Comparison of ENCODE assay signal across 18 cellular contexts in the genomic region with DNA sequence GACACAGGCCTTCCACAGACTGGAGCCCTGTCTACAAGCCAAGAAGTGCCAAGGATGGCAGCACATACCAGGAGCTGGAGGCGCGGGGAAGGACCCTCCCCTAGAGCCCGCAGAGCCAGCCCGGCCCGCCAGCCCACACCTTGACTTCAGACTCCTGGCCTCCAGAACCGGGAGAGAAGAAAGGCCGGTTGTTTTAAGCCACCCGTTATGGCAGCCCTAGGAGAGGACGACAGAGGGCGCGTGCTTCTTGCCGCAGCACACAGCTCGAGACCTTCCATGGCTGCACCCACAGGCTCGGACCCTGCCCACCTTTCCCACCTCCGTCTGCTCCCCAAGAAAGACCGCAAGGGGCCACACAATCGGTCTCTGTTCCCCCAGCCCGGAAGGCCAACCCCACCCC. TPM values are rescaled to one million over a fixed set of nuclear protein-coding genes. Genes with fewer than 3 reads are reported as not detected.
DNase-seq lines count a peak whose midpoint lies in the region; ATAC-seq and TF ChIP-seq lines count a peak whose summit lies in the region.
"Had no signal": no experiment of that assay in that cellular context is flagged by ENCODE, and none has a peak within 500 bp of the region (broad histone marks: within the 10 kb centered on the region; RNA-seq: fewer than 3 reads in every experiment).

No MANE protein-coding gene starts in this region.

- CTCF ChIA-PET in GM10248 (lab: Yijun Ruan, JAX): interaction anchor here (0.7 to 10.3 kb wide), 4 partner anchors 9 to 171 kb away, joined by 3 to 79 read pairs (median 3); no protein-coding TSS in a partner anchor
- CTCF ChIA-PET in WTC11 (lab: Charles Lee): interaction anchor here (1.5 to 8.7 kb wide), 4 partner anchors 10 to 215 kb away, joined by 3 to 71 read pairs (median 6); no protein-coding TSS in a partner anchor

- H3K4me1 Mint-ChIP-seq in WTC11: peaks cover 28% of the 10 kb centered on the region
- H3K4me1 Mint-ChIP-seq in memory B cell: peaks cover 52% of the 10 kb centered on the region
- H3K4me1 Mint-ChIP-seq in stimulated activated naive B cell treated with anti-CD40 and anti-IgM and Interleukin-4, amounts not matched to agents 10 μg/mL and 1 μg/mL and 100 μg/mL, for 72 hours: peaks cover 46 to 95% of the 10 kb centered on the region in 2 donors

- POLR2A ChIA-PET in GM10248 (lab: Yijun Ruan, JAX): interaction anchor here (0.5 kb wide), 1 partner anchor 307 kb away, joined by 6 read pairs; no protein-coding TSS in a partner anchor
- POLR2A ChIA-PET in WTC11 (lab: Charles Lee): interaction anchor here (0.6 kb wide), 1 partner anchor 132 kb away, joined by 5 read pairs; no protein-coding TSS in a partner anchor

- H3K27ac Mint-ChIP-seq in WTC11: peak overlapping the region; percentile 87
- H3K27ac Mint-ChIP-seq in memory B cell: peak overlapping the region; percentile 31
- peak overlapping the region; percentile 42 for H3K27ac Mint-ChIP-seq in stimulated activated naive B cell treated with anti-CD40 and anti-IgM and Interleukin-4, amounts not matched to agents 10 μg/mL and 1 μg/mL and 100 μg/mL, for 72 hours
- H3K27ac Mint-ChIP-seq: CD4-positive, alpha-beta T cell had no signal

- H3K27me3 Mint-ChIP-seq in WTC11 (ENCODE audit: low read depth) (no peaks in the 10 kb centered on the region), memory B cell (no peaks in the 10 kb centered on the region)
- no peaks in the 10 kb centered on the region for H3K27me3 Mint-ChIP-seq in stimulated activated naive B cell treated with anti-CD40 and anti-IgM and Interleukin-4, amounts not matched to agents 10 μg/mL and 1 μg/mL and 100 μg/mL, for 72 hours
- H3K27me3 Mint-ChIP-seq: CD4-positive, alpha-beta T cell had no signal

- ATAC-seq in WTC11: peak; percentile 32; the same call in 1 of the 2 replicates
- ATAC-seq in memory B cell (ENCODE audit: low read depth): no peak
- ATAC-seq in stimulated activated naive B cell treated with anti-CD40 and anti-IgM and Interleukin-4, amounts not matched to agents 10 μg/mL and 1 μg/mL and 100 μg/mL, for 72 hours (replicated peaks): no peak
- no peak for ATAC-seq in HG03521 (IDR thresholded peaks at IDR 0.05; ENCODE audit: unreplicated experiment)

- TF ChIP-seq CTCF in GM10248 (IDR thresholded peaks at IDR 0.05; ENCODE audit: control extremely low read depth, extremely low read depth, low read depth, missing control alignments): no peak
- no peak for TF ChIP-seq CTCF in WTC11 (IDR thresholded peaks at IDR 0.05)

- peak; percentile 4 for DNase-seq in GM10248 (ENCODE audit: extremely low spot score)
- DNase-seq in WTC11 (ENCODE audit: low spot score): no peak
- DNase-seq in memory B cell (ENCODE audit: low spot score in 2 of 2): no peak
- no peak for DNase-seq in stimulated activated naive B cell treated with anti-CD40 and anti-IgM and Interleukin-4, amounts not matched to agents 10 μg/mL and 1 μg/mL and 100 μg/mL, for 72 hours
- DNase-seq in activated naive CD4-positive, alpha-beta T cell treated with anti-CD3 and anti-CD28 coated beads, Interleukin-2, amount 50 U/mL, for 16 hours: no peak
- DNase-seq in cerebellar cortex (ENCODE audit: low spot score): no peak
- DNase-seq: CD4-positive, alpha-beta T cell; DMS53; KG1; NCI-H1417 treated with DMSO at 0.1 percent for 48 hours; NCI-H1930; NCI-H2171; NCI-H446 treated with DMSO at 0.1 percent for 48 hours; NCI-H748 treated with DMSO at 0.1 percent for 48 hours; OCI-M1; RPMI8226; SJCRH30 had no signal

- H3K9me3 Mint-ChIP-seq in WTC11: no peaks in the 10 kb centered on the region
- no peaks in the 10 kb centered on the region for H3K9me3 Mint-ChIP-seq in memory B cell
- no peaks in the 10 kb centered on the region for H3K9me3 Mint-ChIP-seq in stimulated activated naive B cell treated with anti-CD40 and anti-IgM and Interleukin-4, amounts not matched to agents 10 μg/mL and 1 μg/mL and 100 μg/mL, for 72 hours
- H3K9me3 Mint-ChIP-seq: CD4-positive, alpha-beta T cell had no signal

- H3K36me3 Mint-ChIP-seq in WTC11 (peaks cover 16% of the 10 kb centered on the region), memory B cell (peaks cover 19% of the 10 kb centered on the region)
- peaks cover 22 to 68% of the 10 kb centered on the region in 2 donors for H3K36me3 Mint-ChIP-seq in stimulated activated naive B cell treated with anti-CD40 and anti-IgM and Interleukin-4, amounts not matched to agents 10 μg/mL and 1 μg/mL and 100 μg/mL, for 72 hours

- no peak overlapping the region for H3K4me3 Mint-ChIP-seq in WTC11
- H3K4me3 Mint-ChIP-seq in memory B cell: no peak overlapping the region
- no peak overlapping the region for H3K4me3 Mint-ChIP-seq in stimulated activated naive B cell treated with anti-CD40 and anti-IgM and Interleukin-4, amounts not matched to agents 10 μg/mL and 1 μg/mL and 100 μg/mL, for 72 hours
- H3K4me3 Mint-ChIP-seq: CD4-positive, alpha-beta T cell had no signal

TF ChIP-seq in WTC11, 78 proteins besides CTCF, POLR2A, EP300 and RAD21:
- TF ChIP-seq IRF2 (CRISPR knock-in tag; IDR thresholded peaks at IDR 0.05; ENCODE audit: borderline replicate concordance, low read depth): no peak
- TF ChIP-seq RORB (CRISPR knock-in tag; IDR thresholded peaks at IDR 0.05): no peak
- TF ChIP-seq ZNF396 (CRISPR knock-in tag; IDR thresholded peaks at IDR 0.05; ENCODE audit: borderline replicate concordance): no peak
- TF ChIP-seq OVOL2 (CRISPR knock-in tag; IDR thresholded peaks at IDR 0.05; ENCODE audit: borderline replicate concordance): no peak
- no peak for TF ChIP-seq E2F4 (CRISPR knock-in tag; IDR thresholded peaks at IDR 0.05; ENCODE audit: borderline replicate concordance, low read depth)
- no peak for TF ChIP-seq CDX4 (CRISPR knock-in tag; IDR thresholded peaks at IDR 0.05; ENCODE audit: borderline replicate concordance)
- no peak for TF ChIP-seq NFYB (CRISPR knock-in tag; conservative IDR thresholded peaks at IDR 0.05; ENCODE audit: low read depth)
- TF ChIP-seq SOX15 (CRISPR knock-in tag; IDR thresholded peaks at IDR 0.05): no peak
- TF ChIP-seq SMAD3 (CRISPR knock-in tag; IDR thresholded peaks at IDR 0.05; ENCODE audit: borderline replicate concordance): no peak
- TF ChIP-seq KAT7 (CRISPR knock-in tag; IDR thresholded peaks at IDR 0.05; ENCODE audit: borderline replicate concordance): no peak

RNA-seq across cellular contexts. Expression of gene RNF34, which starts 53.7 kb away (rescaled TPM):
- total RNA-seq in WTC11 (2021): 42.8 to 53.6 TPM (median 51.0 TPM) in 3 replicates

Comparison
In these comparisons a context has a peak if more than half of its experiments do, and no peak if none do; other contexts are left out.
1. H3K27ac Mint-ChIP-seq: peak in every context shown above with its lines; median percentile 87 in WTC11; 42 in stimulated activated naive B cell treated with anti-CD40 and anti-IgM and Interleukin-4, amounts not matched to agents 10 μg/mL and 1 μg/mL and 100 μg/mL, for 72 hours; 31 in memory B cell.